Comparison of ENCODE assay signal across 14 cellular contexts in genomic region chr11:782264-783174, GRCh38. TPM values are rescaled to one million over a fixed set of nuclear protein-coding genes. Genes with fewer than 3 reads are reported as not detected.
DNase-seq lines count a peak whose midpoint lies in the region; ATAC-seq and TF ChIP-seq lines count a peak whose summit lies in the region.
"Had no signal": no experiment of that assay in that cellular context is flagged by ENCODE, and none has a peak within 500 bp of the region (broad histone marks: within the 10 kb centered on the region; RNA-seq: fewer than 3 reads in every experiment).

No MANE protein-coding gene starts in this region.

- TF ChIP-seq CTCF in vagina (IDR thresholded peaks at IDR 0.05), result no peak

- no peak overlapping the region for H3K27ac ChIP-seq in vagina
- H3K27ac ChIP-seq: HL-60, SJCRH30, upper lobe of right lung had no signal

- no peak for TF ChIP-seq POLR2A in vagina (IDR thresholded peaks at IDR 0.05)

- no peak overlapping the region for H3K4me3 ChIP-seq in vagina
- H3K4me3 ChIP-seq: SJCRH30, upper lobe of right lung had no signal

- intact Hi-C loops in Right ventricle myocardium inferior (cut with DNase I), result no loop called here
- intact Hi-C loops in left cardiac atrium (cut with DNase I), result no loop called here
- intact Hi-C loops in left colon (cut with DNase I, micrococcal nuclease), result no loop called here
- intact Hi-C loops in vagina (cut with DNase I), result no loop called here

- no peak for ATAC-seq in Right ventricle myocardium inferior
- no peak for ATAC-seq in left cardiac atrium
- ATAC-seq in left colon, result no peak
- ATAC-seq: activated CD8-positive, alpha-beta memory T cell treated with anti-CD3 and anti-CD28 coated beads, Interleukin-2, amount 10 ng/mL, durations not matched to agents 7 days and 5 days had no signal

- peak; percentile 6 for DNase-seq in Right ventricle myocardium inferior (ENCODE audit: missing footprints)
- no peak for DNase-seq in left cardiac atrium
- DNase-seq in left colon, result peak; percentile 6 to 22
- no peak for DNase-seq in vagina (ENCODE audit: extremely low spot score in 2 of 2)
- no peak for DNase-seq in superior temporal gyrus (ENCODE audit: extremely low spot score)
- no peak for DNase-seq in NCI-H1436 (lab: John Stamatoyannopoulos, UW)
- DNase-seq: activated CD4-positive, CD25-positive, alpha-beta regulatory T cell treated with anti-CD3 and anti-CD28 coated beads, Interleukin-2, amount 50 U/mL, for 72 hours; activated CD8-positive, alpha-beta memory T cell treated with anti-CD3 and anti-CD28 coated beads, Interleukin-2, amount 10 ng/mL, durations not matched to agents 7 days and 5 days; activated effector memory CD4-positive, alpha-beta T cell treated with Interleukin-2 at 50 U/mL for 16 hours; effector memory CD8-positive, alpha-beta T cell had no signal

- H3K27me3 ChIP-seq in vagina, result no peaks in the 10 kb centered on the region
- H3K27me3 ChIP-seq: SJCRH30, upper lobe of right lung had no signal

- no peaks in the 10 kb centered on the region for H3K36me3 ChIP-seq in vagina
- H3K36me3 ChIP-seq: SJCRH30, upper lobe of right lung had no signal

- no peaks in the 10 kb centered on the region for H3K9me3 ChIP-seq in vagina
- H3K9me3 ChIP-seq: SJCRH30, upper lobe of right lung had no signal

- peaks cover 32% of the 10 kb centered on the region for H3K4me1 ChIP-seq in vagina

RNA-seq across cellular contexts. Expression of gene GATD1, which starts 5.2 kb away (rescaled TPM):
- 18.3 TPM for total RNA-seq in Right ventricle myocardium inferior
- total RNA-seq in left cardiac atrium, result 10 to 100 TPM; 29.8 to 43.5 TPM
- 10 to 100 TPM; 49.2 to 60.2 TPM for total RNA-seq in left colon
- total RNA-seq in vagina, result 33.4 TPM

RNA-seq across cellular contexts. Expression of gene CEND1, which starts 7.4 kb away (rescaled TPM):
- total RNA-seq in Right ventricle myocardium inferior, result not detected
- under 1 TPM in 1 of 2 donors, not detected in 1; 0.58 TPM for total RNA-seq in left cardiac atrium
- under 1 TPM in 1 of 2 donors, not detected in 1; 0.36 TPM for total RNA-seq in left colon
- 1.7 TPM for total RNA-seq in vagina
- total RNA-seq: A172, upper lobe of right lung had no signal

RNA-seq across cellular contexts. Expression of gene SLC25A22, which starts 15.6 kb away (rescaled TPM):
- total RNA-seq in Right ventricle myocardium inferior (2.6 TPM), left cardiac atrium (10 to 100 TPM in 1 of 2 donors, 1 to 10 TPM in 1; 6.5 to 11.6 TPM), left colon (10 to 100 TPM; 16.0 to 16.8 TPM), vagina (10.3 TPM)

RNA-seq across cellular contexts. Expression of gene PIDD1, which starts 22.5 kb away (rescaled TPM):
- total RNA-seq in Right ventricle myocardium inferior, result 7.2 TPM
- total RNA-seq in left cardiac atrium, result 1 to 10 TPM; 8.5 to 9.1 TPM
- 10 to 100 TPM; 20.0 to 25.8 TPM for total RNA-seq in left colon
- total RNA-seq in vagina, result 16.5 TPM

RNA-seq across cellular contexts. Expression of gene RPLP2, which starts 27.2 kb away (rescaled TPM):
- 1,110 TPM for total RNA-seq in Right ventricle myocardium inferior
- 1,000 to 10,000 TPM; 1,371 to 1,375 TPM for total RNA-seq in left cardiac atrium
- 1,000 to 10,000 TPM; 1,811 to 1,846 TPM for total RNA-seq in left colon
- 1,068 TPM for total RNA-seq in vagina

Comparison
In these comparisons a context has a peak if more than half of its experiments do, and no peak if none do; other contexts are left out.
1. DNase-seq: peak in Right ventricle myocardium inferior (single experiment) and left colon (2 of 2); none in left cardiac atrium (single experiment), vagina (0 of 2), superior temporal gyrus (single experiment) and NCI-H1436 (single experiment).